In genomic region chr19:40165362-40165937, GRCh38 we compare ENCODE assay signal across 8 cellular contexts. TPM values are rescaled to one million over a fixed set of nuclear protein-coding genes. Genes with fewer than 3 reads are reported as not detected.
DNase-seq lines count a peak whose midpoint lies in the region; ATAC-seq and TF ChIP-seq lines count a peak whose summit lies in the region.

No MANE protein-coding gene starts in this region.

- peaks cover 1% of the 10 kb centered on the region for H3K36me3 Mint-ChIP-seq in activated CD8-positive, alpha-beta T cell treated with anti-CD3 and anti-CD28 coated beads for 36 hours (ENCODE audit: low read depth)
- H3K36me3 Mint-ChIP-seq in nephron progenitor cell (ENCODE audit: low read depth) = no peaks in the 10 kb centered on the region

- no peaks in the 10 kb centered on the region for H3K4me1 ChIP-seq in thyroid gland

- no peak overlapping the region for H3K27ac Mint-ChIP-seq in activated CD8-positive, alpha-beta T cell treated with anti-CD3 and anti-CD28 coated beads for 36 hours
- no peak overlapping the region for H3K27ac Mint-ChIP-seq in nephron progenitor cell

- H3K4me1 Mint-ChIP-seq in activated CD8-positive, alpha-beta T cell treated with anti-CD3 and anti-CD28 coated beads for 36 hours (ENCODE audit: low read depth) = peaks cover 14% of the 10 kb centered on the region
- peaks cover 7% of the 10 kb centered on the region for H3K4me1 Mint-ChIP-seq in nephron progenitor cell

- CTCF ChIA-PET in activated CD8-positive, alpha-beta T cell treated with anti-CD3 and anti-CD28 coated beads for 36 hours (lab: Charles Lee) = interaction anchor here (0.6 to 3.1 kb wide), 25 partner anchors 9 to 697 kb away, joined by 3 to 45 read pairs (median 4); partner anchors contain the start of gene TTC9B

- peak; percentile 95 for ATAC-seq in activated CD8-positive, alpha-beta T cell treated with anti-CD3 and anti-CD28 coated beads for 36 hours
- ATAC-seq in HG03159 (IDR thresholded peaks at IDR 0.05; ENCODE audit: unreplicated experiment) = no peak

- H3K4me3 Mint-ChIP-seq in activated CD8-positive, alpha-beta T cell treated with anti-CD3 and anti-CD28 coated beads for 36 hours = no peak overlapping the region
- no peak overlapping the region for H3K4me3 Mint-ChIP-seq in nephron progenitor cell

- 12 to 24% methylated on average over 10 of the region's 10 CpGs for WGBS in thyroid gland, 2 donors

- no peaks in the 10 kb centered on the region for H3K9me3 ChIP-seq in thyroid gland

- POLR2A ChIA-PET in activated CD8-positive, alpha-beta T cell treated with anti-CD3 and anti-CD28 coated beads for 36 hours (lab: Charles Lee) = interaction anchor here (0.5 to 1.3 kb wide), 3 partner anchors 18 to 683 kb away, joined by 3 to 6 read pairs (median 4); no protein-coding TSS in a partner anchor

- H3K27me3 ChIP-seq in thyroid gland = no peaks in the 10 kb centered on the region

- H3K27ac ChIP-seq in thyroid gland = no peak overlapping the region

- no peaks in the 10 kb centered on the region for H3K36me3 ChIP-seq in thyroid gland

- H3K4me3 ChIP-seq in epithelial cell of proximal tubule (ENCODE audit: low read depth, low read length) (no peak overlapping the region), thyroid gland (replicated peaks in 1 of 3) (no peak overlapping the region)

- no peak for TF ChIP-seq POLR2A in thyroid gland (IDR thresholded peaks at IDR 0.05)

- intact Hi-C loops in activated CD8-positive, alpha-beta T cell treated with anti-CD3 and anti-CD28 coated beads for 36 hours (cut with micrococcal nuclease) = no loop called here
- intact Hi-C loops in thyroid gland (cut with DNase I) = no loop called here

- peak; percentile 79 for TF ChIP-seq CTCF in activated CD8-positive, alpha-beta T cell treated with anti-CD3 and anti-CD28 coated beads for 36 hours (IDR thresholded peaks at IDR 0.05)
- peak; percentile 75 for TF ChIP-seq CTCF in epithelial cell of proximal tubule (conservative IDR thresholded peaks at IDR 0.05; ENCODE audit: low read depth, low read length)
- peak; percentile 61 for TF ChIP-seq CTCF in nephron progenitor cell (IDR thresholded peaks at IDR 0.05)
- peak in 3 of 6 experiments; percentile 32 to 52 (median 48) for TF ChIP-seq CTCF in thyroid gland (IDR thresholded peaks at IDR 0.05)

- peak in 2 of 3 experiments; percentile 10 to 13 for DNase-seq in NCI-H1417 (lab: John Stamatoyannopoulos, UW)
- no peak for DNase-seq in NCI-H1417 treated with DMSO at 0.1 percent for 48 hours (lab: John Stamatoyannopoulos, UW)
- DNase-seq in MV-4-11 (lab: John Stamatoyannopoulos, UW) = peak; percentile 33
- peak; percentile 83 for DNase-seq in activated CD8-positive, alpha-beta T cell treated with anti-CD3 and anti-CD28 coated beads for 36 hours
- DNase-seq in epithelial cell of proximal tubule (ENCODE audit: low read depth) = no peak
- peak; percentile 73 for DNase-seq in nephron progenitor cell
- peak; percentile 35 to 49 for DNase-seq in thyroid gland

- H3K27me3 Mint-ChIP-seq in activated CD8-positive, alpha-beta T cell treated with anti-CD3 and anti-CD28 coated beads for 36 hours = no peaks in the 10 kb centered on the region
- H3K27me3 Mint-ChIP-seq in nephron progenitor cell (ENCODE audit: low read depth, poor library complexity) = peaks cover 21% of the 10 kb centered on the region

- no peaks in the 10 kb centered on the region for H3K9me3 Mint-ChIP-seq in activated CD8-positive, alpha-beta T cell treated with anti-CD3 and anti-CD28 coated beads for 36 hours
- peaks cover 12% of the 10 kb centered on the region for H3K9me3 Mint-ChIP-seq in nephron progenitor cell

RNA-seq across cellular contexts. Expression of gene MAP3K10, which starts 25.8 kb away (rescaled TPM):
- 10 to 100 TPM; 11.3 to 12.6 TPM for total RNA-seq in activated CD8-positive, alpha-beta T cell treated with anti-CD3 and anti-CD28 coated beads for 36 hours
- 9.9 and 10.4 TPM in 2 replicates for total RNA-seq in epithelial cell of proximal tubule
- total RNA-seq in thyroid gland = 10 to 100 TPM in 3 of 4 donors, 1 to 10 TPM in 1; 9.1 to 19.6 (median 15.9) TPM

RNA-seq across cellular contexts. Expression of gene TTC9B, which starts 52.7 kb away (rescaled TPM):
- not detected for total RNA-seq in activated CD8-positive, alpha-beta T cell treated with anti-CD3 and anti-CD28 coated beads for 36 hours
- total RNA-seq in epithelial cell of proximal tubule (not detected in 2 replicates), thyroid gland (not detected)

Comparison
In these comparisons a context has a peak if more than half of its experiments do, and no peak if none do; other contexts are left out.
1. DNase-seq: peak in NCI-H1417 (2 of 3), MV-4-11 (single experiment), activated CD8-positive, alpha-beta T cell treated with anti-CD3 and anti-CD28 coated beads for 36 hours (single experiment), nephron progenitor cell (single experiment) and thyroid gland (2 of 2); none in NCI-H1417 treated with DMSO at 0.1 percent for 48 hours (single experiment) and epithelial cell of proximal tubule (single experiment).